Comparison of ENCODE assay signal across 11 cellular contexts in the genomic region with DNA sequence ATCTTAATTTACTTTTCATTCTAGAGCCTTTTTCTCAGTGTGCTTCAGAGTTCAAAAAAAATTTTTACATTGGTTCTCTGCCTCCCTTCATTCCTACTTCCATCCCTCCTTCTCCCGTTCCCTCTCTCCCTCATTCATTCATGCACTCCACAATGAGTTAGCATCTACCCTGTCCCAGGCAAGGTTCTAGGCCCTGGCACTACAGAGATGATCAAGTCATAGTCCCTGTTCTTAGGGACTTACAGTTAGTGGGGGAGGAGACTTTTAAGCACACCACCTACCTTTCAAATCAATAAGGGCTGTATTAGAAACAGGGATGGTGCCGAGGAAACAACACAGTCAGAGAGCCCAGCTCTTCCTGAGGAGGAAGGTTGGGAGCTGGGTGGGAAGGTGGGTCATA. TPM values are rescaled to one million over a fixed set of nuclear protein-coding genes. Genes with fewer than 3 reads are reported as not detected.
DNase-seq lines count a peak whose midpoint lies in the region; FAIRE-seq and TF ChIP-seq lines count a peak whose summit lies in the region.
"Had no signal": no experiment of that assay in that cellular context is flagged by ENCODE, and none has a peak within 500 bp of the region (broad histone marks: within the 10 kb centered on the region; RNA-seq: fewer than 3 reads in every experiment).

No MANE protein-coding gene starts in this region.

- CTCF ChIA-PET in activated naive CD4-positive, alpha-beta T cell treated with anti-CD3 and anti-CD28 coated beads for 36 hours (lab: Charles Lee): interaction anchor here (0.6 to 2.7 kb wide), 4 partner anchors 11 to 107 kb away, joined by 3 to 18 read pairs (median 6); partner anchors contain the start of gene MAP3K5
- CTCF ChIA-PET in H1 (lab: Charles Lee; ENCODE audit: partially characterized antibody): no interaction called here

- 86 to 100% methylated on average over 1 to 2 of the region's 2 CpGs for WGBS in H1 (ENCODE audit: extremely low coverage in 1 of 2, insufficient coverage in 1 of 2, insufficient read length in 1 of 2, insufficient replicate concordance in 2 of 2, low coverage in 1 of 2, low lambda C conversion rate in 2 of 2, missing lambda C conversion rate in 1 of 2), 2 experiments
- 72 to 77% methylated on average over 2 of the region's 2 CpGs for WGBS in tibial nerve, 2 donors

- H2AK5ac ChIP-seq in H1 (ENCODE audit: low read depth, low read length): no peak overlapping the region

- TF ChIP-seq POLR2A in H1 (IDR thresholded peaks at IDR 0.05; ENCODE audit: control extremely low read depth in 1 of 2, low read depth in 2 of 2, low read length in 2 of 2): no peak
- no peak for TF ChIP-seq POLR2A in tibial nerve (IDR thresholded peaks at IDR 0.05)

- H3K18ac ChIP-seq in H1 (ENCODE audit: extremely low read depth, low read length): no peak overlapping the region

- H2BK5ac ChIP-seq in H1 (ENCODE audit: low read depth, low read length): no peak overlapping the region

- peak overlapping the region; percentile 75 for H3K4me2 ChIP-seq in MM.1S (ENCODE audit: low read depth, low read length)
- no peak overlapping the region for H3K4me2 ChIP-seq in H1 (ENCODE audit: insufficient read depth in 1 of 2, low read depth in 2 of 2, low read length in 2 of 2)

- intact Hi-C loops in activated naive CD4-positive, alpha-beta T cell treated with anti-CD3 and anti-CD28 coated beads for 36 hours (cut with micrococcal nuclease): loop anchor here (1.0 to 5.0 kb wide), 6 partner anchors 40 to 463 kb away; partner anchors contain the start of genes BCLAF1, MAP3K5 and PEX7

- H3K9ac ChIP-seq in MM.1S (ENCODE audit: low read length): no peak overlapping the region; the same call in 1 of the 2 replicates
- H3K9ac ChIP-seq in H1 (replicated peaks in 1 of 4; ENCODE audit: extremely low read depth in 1 of 4, low read depth in 3 of 4, low read length in 3 of 4): no peak overlapping the region

- no peak for TF ChIP-seq RAD21 in H1 (IDR thresholded peaks at IDR 0.05 in 1 of 2, conservative IDR thresholded peaks at IDR 0.05 in 1 of 2; ENCODE audit: low read depth in 2 of 2, low read length in 2 of 2)

- H3K79me1 ChIP-seq in H1 (ENCODE audit: low read depth, low read length): no peaks in the 10 kb centered on the region

- H3K4me1 ChIP-seq in MM.1S (ENCODE audit: low read length) (peaks cover 31% of the 10 kb centered on the region), H1 (replicated peaks in 1 of 4; ENCODE audit: control insufficient read depth in 3 of 4, insufficient read depth in 4 of 4, low read length in 3 of 4) (no peaks in the 10 kb centered on the region), tibial nerve (peaks cover 0 to 40% (median 27%) of the 10 kb centered on the region in 4 donors)
- H3K4me1 ChIP-seq: breast epithelium had no signal

- TF ChIP-seq EP300 in H1 (IDR thresholded peaks at IDR 0.05; ENCODE audit: borderline replicate concordance in 1 of 2, low read depth in 2 of 2, low read length in 2 of 2) (no peak), tibial nerve (IDR thresholded peaks at IDR 0.05) (no peak)

- H3K56ac ChIP-seq in H1 (replicated peaks; ENCODE audit: insufficient read length, low read depth, low read length): no peak overlapping the region

- H2AFZ ChIP-seq in MM.1S (ENCODE audit: low read length) (no peak overlapping the region), H1 (ENCODE audit: low read length) (no peak overlapping the region)

- H3K4me1 Mint-ChIP-seq in activated naive CD4-positive, alpha-beta T cell treated with anti-CD3 and anti-CD28 coated beads for 36 hours (ENCODE audit: low read depth): peaks cover 71% of the 10 kb centered on the region

- no peak for DNase-seq in activated naive CD4-positive, alpha-beta T cell treated with anti-CD3 and anti-CD28 coated beads for 36 hours
- no peak for DNase-seq in activated naive CD4-positive, alpha-beta T cell (lab: John Stamatoyannopoulos, UW)
- DNase-seq in MM.1S (no peak), H1 (ENCODE audit: low read depth in 1 of 2, low spot score in 2 of 2) (no peak), tibial nerve (ENCODE audit: low spot score in 2 of 2) (no peak), iPS-NIHi11 (ENCODE audit: low spot score) (no peak), T-helper 9 cell (no peak), superior temporal gyrus (ENCODE audit: extremely low spot score) (no peak)
- DNase-seq: activated CD8-positive, alpha-beta memory T cell treated with anti-CD3 and anti-CD28 coated beads for 24 hours; Karpas-422 had no signal

- POLR2A ChIA-PET in H1 (lab: Charles Lee; ENCODE audit: partially characterized antibody): no interaction called here

- no peaks in the 10 kb centered on the region for H3K23me2 ChIP-seq in H1 (ENCODE audit: low read depth, low read length)

- no peak overlapping the region for H4K5ac ChIP-seq in H1 (ENCODE audit: insufficient read length, low read depth, low read length)

- no peaks in the 10 kb centered on the region for H3K36me3 ChIP-seq in MM.1S (replicated peaks; ENCODE audit: insufficient read depth, low read length)
- no peaks in the 10 kb centered on the region for H3K36me3 ChIP-seq in H1 (ENCODE audit: control insufficient read depth in 2 of 4, insufficient read depth in 4 of 4, low read length in 3 of 4)
- no peaks in the 10 kb centered on the region for H3K36me3 ChIP-seq in tibial nerve
- H3K36me3 ChIP-seq: breast epithelium had no signal

- H3K27ac ChIP-seq in MM.1S (ENCODE audit: low read length) (peak overlapping the region; percentile 62; the same call in 1 of the 2 replicates), H1 (ENCODE audit: low read depth, low read length) (no peak overlapping the region), tibial nerve (peak overlapping the region in 3 of 4 donors; percentile 40 to 54 (median 42))

- H4K20me1 ChIP-seq in MM.1S (ENCODE audit: insufficient read depth, low read length) (no peaks in the 10 kb centered on the region), H1 (replicated peaks in 1 of 2; ENCODE audit: control insufficient read depth in 1 of 2, insufficient read depth in 2 of 2, low read length in 2 of 2) (no peaks in the 10 kb centered on the region)

- no peak overlapping the region for H3K14ac ChIP-seq in H1 (ENCODE audit: insufficient read length)

- peak overlapping the region; percentile 85 for H3K23ac ChIP-seq in H1 (ENCODE audit: insufficient read length)

- no peak overlapping the region for H2BK20ac ChIP-seq in H1 (ENCODE audit: low read length)

- H3K36me3 Mint-ChIP-seq in activated naive CD4-positive, alpha-beta T cell treated with anti-CD3 and anti-CD28 coated beads for 36 hours (ENCODE audit: low read depth): no peaks in the 10 kb centered on the region

- no peak overlapping the region for H4K8ac ChIP-seq in H1 (ENCODE audit: extremely low read depth, insufficient read depth, low read length)

- H3K9me3 Mint-ChIP-seq in activated naive CD4-positive, alpha-beta T cell treated with anti-CD3 and anti-CD28 coated beads for 36 hours: no peaks in the 10 kb centered on the region

- no peak overlapping the region for H2BK12ac ChIP-seq in H1 (ENCODE audit: low read depth, low read length)

- no peak overlapping the region for H3K4ac ChIP-seq in H1 (replicated peaks; ENCODE audit: insufficient read length, low read depth, low read length)

- TF ChIP-seq CTCF in MM.1S (IDR thresholded peaks at IDR 0.05; ENCODE audit: low read length) (no peak), H1 (IDR thresholded peaks at IDR 0.05; ENCODE audit: control extremely low read depth in 1 of 3, insufficient read depth in 1 of 3, low read depth in 1 of 3, low read length in 3 of 3) (no peak), tibial nerve (IDR thresholded peaks at IDR 0.05) (no peak)

- H3K27ac Mint-ChIP-seq in activated naive CD4-positive, alpha-beta T cell treated with anti-CD3 and anti-CD28 coated beads for 36 hours: peak overlapping the region; percentile 71

- no peaks in the 10 kb centered on the region for H3K27me3 Mint-ChIP-seq in activated naive CD4-positive, alpha-beta T cell treated with anti-CD3 and anti-CD28 coated beads for 36 hours (ENCODE audit: low read depth)

- peak overlapping the region; percentile 44 for H3K4me3 ChIP-seq in MM.1S (ENCODE audit: low read length)
- no peak overlapping the region for H3K4me3 ChIP-seq in H1 (ENCODE audit: extremely low read depth in 1 of 4, insufficient read depth in 2 of 4, low read depth in 3 of 4, low read length in 4 of 4)
- no peak overlapping the region for H3K4me3 ChIP-seq in tibial nerve
- H3K4me3 ChIP-seq: breast epithelium had no signal

- peaks cover 52% of the 10 kb centered on the region for H3K79me2 ChIP-seq in MM.1S (ENCODE audit: low read length)
- H3K79me2 ChIP-seq in H1 (ENCODE audit: control insufficient read depth in 1 of 2, insufficient read depth in 2 of 2, low read length in 2 of 2): no peaks in the 10 kb centered on the region

- no peak overlapping the region for H2BK15ac ChIP-seq in H1 (ENCODE audit: low read length)

- H3K9me2 ChIP-seq in MM.1S (replicated peaks; ENCODE audit: insufficient read depth, low read length): no peaks in the 10 kb centered on the region

- H3F3A ChIP-seq in MM.1S (ENCODE audit: insufficient read depth, low read length): peaks cover 16% of the 10 kb centered on the region

- no peak for FAIRE-seq in H1 (lab: Jason Lieb, UNC)

- H2BK120ac ChIP-seq in H1 (replicated peaks; ENCODE audit: low read depth, low read length): no peak overlapping the region

- H3K9me3 ChIP-seq in MM.1S (replicated peaks; ENCODE audit: insufficient read depth, low read length) (no peaks in the 10 kb centered on the region), H1 (ENCODE audit: insufficient read depth in 2 of 2, low read depth in 1 of 2, low read length in 1 of 2) (no peaks in the 10 kb centered on the region), tibial nerve (no peaks in the 10 kb centered on the region)
- H3K9me3 ChIP-seq: breast epithelium had no signal

- H3K27me3 ChIP-seq in MM.1S (replicated peaks; ENCODE audit: insufficient read depth, low read length): no peaks in the 10 kb centered on the region
- no peaks in the 10 kb centered on the region for H3K27me3 ChIP-seq in H1 (replicated peaks in 1 of 4; ENCODE audit: control insufficient read depth in 3 of 4, extremely low read depth in 1 of 4, insufficient read depth in 3 of 4, low read length in 3 of 4)
- no peaks in the 10 kb centered on the region for H3K27me3 ChIP-seq in tibial nerve
- H3K27me3 ChIP-seq: breast epithelium had no signal

- no peak overlapping the region for H4K91ac ChIP-seq in H1 (replicated peaks; ENCODE audit: insufficient read length, low read length)

- peak overlapping the region; percentile 37 for H3K4me3 Mint-ChIP-seq in activated naive CD4-positive, alpha-beta T cell treated with anti-CD3 and anti-CD28 coated beads for 36 hours

RNA-seq across cellular contexts. Expression of gene MAP3K5, which starts 40.3 kb away (rescaled TPM):
- total RNA-seq in activated naive CD4-positive, alpha-beta T cell treated with anti-CD3 and anti-CD28 coated beads for 36 hours: 1 to 10 TPM; 9.4 to 9.7 TPM
- total RNA-seq in H1 (2021; fragmentation: NEBNext Ultra II Directional; extraction: Animal tissue kit (Norgen Biotek cat#: 25700)): 2.4 and 2.6 TPM in 2 replicates
- 0.41 and 0.63 TPM in 2 replicates for polyA plus RNA-seq in H1 (2011; rRNA removed)
- 0.76 TPM for polyA plus RNA-seq in H1 (2011; cell fraction: cytosol; rRNA removed)
- 0.56 TPM for polyA plus RNA-seq in H1 (2011; cell fraction: nucleus; rRNA removed)
- polyA plus RNA-seq in H1 (2012, experiment 1 of 2): 1.2 to 1.9 TPM (median 1.5 TPM) in 4 replicates
- 0.12 TPM for polyA plus RNA-seq in H1 (2012, experiment 2 of 2)
- 1.2 TPM for polyA plus RNA-seq in H1 (2013, experiment 1 of 2)
- polyA plus RNA-seq in H1 (2013, experiment 2 of 2): 1.2 TPM
- polyA minus RNA-seq in H1 (2011; rRNA and poly(A)+ RNA removed): 2.1 and 2.3 TPM in 2 replicates
- polyA minus RNA-seq in H1 (2011; cell fraction: cytosol; rRNA and poly(A)+ RNA removed): 1.6 TPM
- 2.7 TPM for polyA minus RNA-seq in H1 (2011; cell fraction: nucleus; rRNA and poly(A)+ RNA removed)
- 10 to 100 TPM; 26.9 to 64.5 (median 34.0) TPM for total RNA-seq in tibial nerve
